In the genomic region with DNA sequence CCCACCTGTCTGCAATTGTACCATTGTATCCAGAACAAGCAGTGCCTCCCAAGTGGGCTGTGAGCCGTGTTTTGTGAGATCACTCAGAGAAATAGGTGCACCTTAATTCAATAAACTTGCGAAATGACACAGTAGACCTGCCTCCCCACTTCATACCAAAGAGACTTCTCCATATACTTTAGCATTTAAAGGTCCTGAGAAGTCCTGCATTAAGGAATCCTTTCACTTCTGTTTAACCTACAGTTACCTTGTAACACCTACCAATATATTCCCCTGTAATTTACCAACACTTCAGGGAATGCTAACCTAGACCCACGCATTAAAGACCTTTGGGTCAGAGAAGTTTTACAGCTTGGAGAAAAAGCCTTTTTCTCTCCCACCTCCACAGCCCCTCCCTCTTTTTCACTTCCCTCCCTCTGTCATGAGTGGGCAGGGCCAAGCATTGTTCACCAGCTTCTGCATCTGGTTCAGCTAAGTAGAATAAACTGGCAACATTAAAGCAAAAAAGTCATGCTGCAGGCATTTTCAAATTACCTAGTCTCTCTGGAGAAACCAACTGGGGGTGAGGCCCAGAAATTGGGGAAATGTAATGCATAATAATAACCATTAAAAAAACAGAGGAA, we compare ENCODE assay signal across 21 cellular contexts. TPM values are rescaled to one million over a fixed set of nuclear protein-coding genes. Genes with fewer than 3 reads are reported as not detected.
DNase-seq lines count a peak whose midpoint lies in the region; ATAC-seq, FAIRE-seq and TF ChIP-seq lines count a peak whose summit lies in the region.
"Had no signal": no experiment of that assay in that cellular context is flagged by ENCODE, and none has a peak within 500 bp of the region (broad histone marks: within the 10 kb centered on the region; RNA-seq: fewer than 3 reads in every experiment).

No MANE protein-coding gene starts in this region.

- CTCF ChIA-PET in HepG2 (lab: Yijun Ruan, JAX; ENCODE audit: low intra/inter-chr PET ratio, low total read pairs) = no interaction called here

- POLR2A ChIA-PET in HepG2 (lab: Yijun Ruan, JAX) = no interaction called here

- H3K4me2 ChIP-seq in HepG2 (ENCODE audit: low read depth, low read length) = no peak overlapping the region
- no peak overlapping the region for H3K4me2 ChIP-seq in neural progenitor cell

- H3K4me1 ChIP-seq in HepG2 (ENCODE audit: insufficient read depth, low read length) (no peaks in the 10 kb centered on the region), right lobe of liver (no peaks in the 10 kb centered on the region), esophagus muscularis mucosa (peaks cover 16 to 77% (median 67%) of the 10 kb centered on the region in 4 donors), neural progenitor cell (peaks cover 14% of the 10 kb centered on the region), spleen (peaks cover 0 to 4% (median 0%) of the 10 kb centered on the region in 6 donors)
- H3K4me1 ChIP-seq: Caco-2 had no signal

- H3K27ac ChIP-seq in HepG2 (ENCODE audit: extremely low read length, insufficient read depth, low read length) (no peak overlapping the region), right lobe of liver (no peak overlapping the region), esophagus muscularis mucosa (replicated peaks in 1 of 4) (peak overlapping the region; percentile 80 to 86 (median 85)), neural progenitor cell (no peak overlapping the region), spleen (no peak overlapping the region)

- TF ChIP-seq EP300 in HepG2 (IDR thresholded peaks at IDR 0.05; ENCODE audit: low read depth in 2 of 2, low read length in 2 of 2) (no peak), HepG2 (CRISPR knock-in tag; IDR thresholded peaks at IDR 0.05; ENCODE audit: borderline replicate concordance) (no peak), esophagus muscularis mucosa (IDR thresholded peaks at IDR 0.05) (no peak)

- H3K27ac Mint-ChIP-seq in neural progenitor cell (peak overlapping the region; percentile 15), HFFc6 (no peak overlapping the region)
- H3K27ac Mint-ChIP-seq: CD4-positive, alpha-beta T cell had no signal

- no peak overlapping the region for H3K9ac ChIP-seq in HepG2 (ENCODE audit: insufficient read depth, low read depth, low read length)
- no peak overlapping the region for H3K9ac ChIP-seq in neural progenitor cell

- H3K4me3 ChIP-seq in HepG2 (replicated peaks in 1 of 3; ENCODE audit: insufficient read depth in 1 of 3, low read depth in 2 of 3, low read length in 3 of 3) = no peak overlapping the region
- no peak overlapping the region for H3K4me3 ChIP-seq in right lobe of liver
- H3K4me3 ChIP-seq in esophagus muscularis mucosa = no peak overlapping the region
- H3K4me3 ChIP-seq in neural progenitor cell = no peak overlapping the region
- no peak overlapping the region for H3K4me3 ChIP-seq in spleen
- H3K4me3 ChIP-seq in lower leg skin (ENCODE audit: low read depth, poor library complexity, severe bottlenecking) = no peak overlapping the region

- H3F3A ChIP-seq in neural progenitor cell (ENCODE audit: low read depth) = peaks cover 11% of the 10 kb centered on the region

- no peak for TF ChIP-seq RAD21 in HepG2 (CRISPR knock-in tag; IDR thresholded peaks at IDR 0.05)

- H3K27me3 ChIP-seq in HepG2 (ENCODE audit: control insufficient read depth in 1 of 2, insufficient read depth in 2 of 2, low read length in 2 of 2) = peaks cover 2 to 7% of the 10 kb centered on the region in 2 experiments; a peak in 2 of 5 replicates
- no peaks in the 10 kb centered on the region for H3K27me3 ChIP-seq in right lobe of liver
- no peaks in the 10 kb centered on the region for H3K27me3 ChIP-seq in esophagus muscularis mucosa
- H3K27me3 ChIP-seq in neural progenitor cell = no peaks in the 10 kb centered on the region
- peaks cover 0 to 30% (median 0%) of the 10 kb centered on the region in 7 donors for H3K27me3 ChIP-seq in spleen (replicated peaks in 1 of 7)
- H3K27me3 ChIP-seq: BE2C had no signal

- in situ Hi-C loops in HepG2 (cut with HindIII; ENCODE audit: extremely low pct_ligation_motif_present, low pct_unique_long_range_greater_than_20kb) = no loop called here

- ATAC-seq in HepG2 (no peak), right lobe of liver (no peak)

- H3K36me3 ChIP-seq in HepG2 (replicated peaks in 1 of 2; ENCODE audit: control insufficient read depth in 1 of 2, insufficient read depth in 2 of 2, low read length in 2 of 2) = no peaks in the 10 kb centered on the region
- H3K36me3 ChIP-seq in right lobe of liver = no peaks in the 10 kb centered on the region
- H3K36me3 ChIP-seq in esophagus muscularis mucosa = no peaks in the 10 kb centered on the region
- H3K36me3 ChIP-seq in neural progenitor cell = no peaks in the 10 kb centered on the region
- H3K36me3 ChIP-seq in spleen = no peaks in the 10 kb centered on the region
- H3K36me3 ChIP-seq: BE2C had no signal

- H3K9me3 ChIP-seq in HepG2 (ENCODE audit: low read length) (no peaks in the 10 kb centered on the region), right lobe of liver (no peaks in the 10 kb centered on the region), esophagus muscularis mucosa (no peaks in the 10 kb centered on the region), neural progenitor cell (ENCODE audit: low read depth) (no peaks in the 10 kb centered on the region), spleen (no peaks in the 10 kb centered on the region)
- H3K9me3 ChIP-seq: BE2C, Caco-2 had no signal

- H3K79me2 ChIP-seq in HepG2 (ENCODE audit: insufficient read depth, low read length) (no peaks in the 10 kb centered on the region), neural progenitor cell (ENCODE audit: low read depth) (no peaks in the 10 kb centered on the region)

- H3K4me1 Mint-ChIP-seq in neural progenitor cell (peaks cover 58% of the 10 kb centered on the region), HFFc6 (ENCODE audit: low read depth) (no peaks in the 10 kb centered on the region)

- no peak for TF ChIP-seq POLR2A in HepG2 (IDR thresholded peaks at IDR 0.05; ENCODE audit: insufficient read depth in 1 of 2, low read depth in 2 of 2, low read length in 2 of 2)
- TF ChIP-seq POLR2A in right lobe of liver (IDR thresholded peaks at IDR 0.05) = no peak
- no peak for TF ChIP-seq POLR2A in esophagus muscularis mucosa (IDR thresholded peaks at IDR 0.05; ENCODE audit: low read depth)
- TF ChIP-seq POLR2A in spleen (IDR thresholded peaks at IDR 0.05) = no peak
- TF ChIP-seq POLR2A in lower leg skin (IDR thresholded peaks at IDR 0.05) = no peak

- H3K4me3 Mint-ChIP-seq in neural progenitor cell (no peak overlapping the region), HFFc6 (no peak overlapping the region)
- H3K4me3 Mint-ChIP-seq: CD4-positive, alpha-beta T cell had no signal

- FAIRE-seq in HepG2 (lab: Jason Lieb, UNC) = no peak
- FAIRE-seq: GM18507 had no signal

- H4K20me1 ChIP-seq in HepG2 (ENCODE audit: insufficient read depth, low read length) (no peaks in the 10 kb centered on the region), neural progenitor cell (ENCODE audit: low read depth) (no peaks in the 10 kb centered on the region)

- H3K36me3 Mint-ChIP-seq in neural progenitor cell (no peaks in the 10 kb centered on the region), HFFc6 (ENCODE audit: low read depth) (peaks cover 6% of the 10 kb centered on the region; the same call in 1 of the 2 replicates)

- H3K9me3 Mint-ChIP-seq in neural progenitor cell (no peaks in the 10 kb centered on the region), HFFc6 (peaks cover 60% of the 10 kb centered on the region)
- H3K9me3 Mint-ChIP-seq: CD4-positive, alpha-beta T cell had no signal

- DNase-seq in HepG2 (ENCODE audit: low spot score) = no peak
- DNase-seq in right lobe of liver = no peak
- no peak for DNase-seq in esophagus muscularis mucosa (ENCODE audit: extremely low spot score)
- no peak for DNase-seq in neural progenitor cell (ENCODE audit: low spot score)
- DNase-seq in spleen = no peak
- DNase-seq in stimulated activated CD4-positive, alpha-beta T cell treated with anti-CD3 and anti-CD28 coated beads, Interleukin-4, amount 100 ng/mL, for 4 hours = no peak
- no peak for DNase-seq in HFFc6
- DNase-seq in lower leg skin (ENCODE audit: low spot score in 2 of 2) = no peak
- DNase-seq: BE2C; Caco-2; CD4-positive, alpha-beta T cell; GDM1; GOT3; Karpas-422; NCI-H1417 treated with DMSO at 0.1 percent for 48 hours; NCI-H1930; NCI-H345; NCI-H524 treated with DMSO at 0.1 percent for 48 hours had no signal

- BruUV-seq in HepG2 (replicated peaks; lab: Mats Ljungman, UMichigan) = no TSS peak

- H2AFZ ChIP-seq in HepG2 (ENCODE audit: low read length) = no peak overlapping the region
- H2AFZ ChIP-seq in neural progenitor cell (replicated peaks) = no peak overlapping the region

- H3K27me3 Mint-ChIP-seq in neural progenitor cell (ENCODE audit: insufficient read depth, low read depth) = peaks cover 8% of the 10 kb centered on the region
- H3K27me3 Mint-ChIP-seq in HFFc6 (ENCODE audit: insufficient read depth) = peaks cover 4% of the 10 kb centered on the region; the same call in 1 of the 2 replicates

- WGBS in HepG2 (ENCODE audit: low lambda C conversion rate) = 0% methylated on average over 3 of the region's 3 CpGs
- 68% methylated on average over 3 of the region's 3 CpGs for WGBS in right lobe of liver (ENCODE audit: insufficient coverage, low coverage, low lambda C conversion rate, missing lambda C conversion rate)
- 77% methylated on average over 3 of the region's 3 CpGs for WGBS in esophagus muscularis mucosa
- WGBS in spleen, 5 donors = 79 to 88% (median 83%) methylated on average over 3 of the region's 3 CpGs
- 68 to 78% methylated on average over 3 of the region's 3 CpGs for WGBS in lower leg skin, 2 donors

- intact Hi-C loops in HepG2 (cut with micrococcal nuclease; ENCODE audit: unreplicated experiment) (no loop called here), right lobe of liver (cut with DNase I) (no loop called here), esophagus muscularis mucosa (cut with DNase I) (no loop called here), spleen (cut with DNase I; ENCODE audit: low total_unique reads) (no loop called here), lower leg skin (cut with DNase I; ENCODE audit: low total_unique reads) (no loop called here)

- TF ChIP-seq CTCF in HepG2 (CRISPR knock-in tag; IDR thresholded peaks at IDR 0.05) (no peak), right lobe of liver (IDR thresholded peaks at IDR 0.05) (no peak), esophagus muscularis mucosa (IDR thresholded peaks at IDR 0.05) (no peak), neural progenitor cell (IDR thresholded peaks at IDR 0.05) (no peak), spleen (IDR thresholded peaks at IDR 0.05 in 8 of 11, conservative IDR thresholded peaks at IDR 0.05 in 3 of 11) (no peak), HFFc6 (IDR thresholded peaks at IDR 0.05) (no peak), lower leg skin (IDR thresholded peaks at IDR 0.05) (no peak)

RNA-seq across cellular contexts. Expression of a gene that starts 13.9 kb away (rescaled TPM):
- not detected in 2 replicates for total RNA-seq in HepG2 (2016; rRNA removed; fragmentation: Illumina TruSeq; extraction: Trizol)
- not detected in 2 replicates for total RNA-seq in HepG2 (2016; cell fraction: cytosol; rRNA removed; fragmentation: Illumina TruSeq; extraction: Trizol; ENCODE audit: low read depth)
- not detected in 2 replicates for total RNA-seq in HepG2 (2016; cell fraction: insoluble cytoplasmic fraction; rRNA removed; fragmentation: Illumina TruSeq; extraction: Trizol)
- not detected in 2 replicates for total RNA-seq in HepG2 (2016; cell fraction: membrane; rRNA removed; fragmentation: Illumina TruSeq; extraction: Trizol)
- total RNA-seq in HepG2 (2016; cell fraction: nucleus; rRNA removed; fragmentation: Illumina TruSeq; extraction: Trizol) = not detected in 2 replicates
- not detected in 2 replicates for polyA plus RNA-seq in HepG2 (2011; rRNA removed)
- polyA plus RNA-seq in HepG2 (2011; cell fraction: cytosol; rRNA removed) = not detected in 2 replicates
- not detected in 2 replicates for polyA plus RNA-seq in HepG2 (2011; cell fraction: nucleus; rRNA removed)
- not detected in 2 replicates for polyA plus RNA-seq in HepG2 (2012)
- not detected in 2 replicates for polyA plus RNA-seq in HepG2 (2016; cell fraction: cytosol; fragmentation: Illumina TruSeq; extraction: Trizol; ENCODE audit: low read depth)
- not detected in 2 replicates for polyA plus RNA-seq in HepG2 (2016; cell fraction: insoluble cytoplasmic fraction; fragmentation: Illumina TruSeq; extraction: Trizol; ENCODE audit: low read depth)
- polyA plus RNA-seq in HepG2 (2016; cell fraction: membrane; fragmentation: Illumina TruSeq; extraction: Trizol; ENCODE audit: low read depth) = not detected in 2 replicates
- not detected in 2 replicates for polyA plus RNA-seq in HepG2 (2016; cell fraction: nucleus; fragmentation: Illumina TruSeq; extraction: Trizol; ENCODE audit: insufficient read depth, low read depth)
- not detected in 2 replicates for polyA minus RNA-seq in HepG2 (2011; rRNA and poly(A)+ RNA removed; ENCODE audit: low replicate concordance)
- polyA minus RNA-seq in HepG2 (2011; cell fraction: cytosol; rRNA and poly(A)+ RNA removed) = not detected in 2 replicates
- not detected in 2 replicates for polyA minus RNA-seq in HepG2 (2011; cell fraction: nucleus; rRNA and poly(A)+ RNA removed)
- not detected for total RNA-seq in right lobe of liver
- total RNA-seq in esophagus muscularis mucosa = 10 to 100 TPM; 24.7 to 47.9 (median 30.4) TPM
- total RNA-seq in neural progenitor cell (ENCODE audit: low replicate concordance) = 3.0 and 6.6 TPM in 2 replicates
- total RNA-seq in spleen = under 1 TPM in 6 of 7 donors, not detected in 1; 0.20 to 0.60 (median 0.25) TPM
- polyA plus RNA-seq in spleen = under 1 TPM; 0.09 to 0.16 (median 0.09) TPM
- total RNA-seq in HFFc6 (2021; fragmentation: NEBNext Ultra II Directional; extraction: Animal tissue kit (Norgen Biotek cat#: 25700)) = not detected
- total RNA-seq in lower leg skin = under 1 TPM; 0.15 to 0.63 (median 0.47) TPM
- total RNA-seq: A172; Caco-2; CD4-positive, alpha-beta T cell; MCF 10A had no signal

Comparison
In these comparisons a context has a peak if more than half of its experiments do, and no peak if none do; other contexts are left out.
1. H3K27ac ChIP-seq: peak in esophagus muscularis mucosa (4 of 4); none in HepG2 (single experiment), right lobe of liver (0 of 3), neural progenitor cell (single experiment) and spleen (0 of 8).